ENCODE assay signal across 2 cellular contexts in genomic region chr1:14977338-14977931, GRCh38.
TF ChIP-seq lines count a peak whose summit lies in the region.

No MANE protein-coding gene starts in this region.

TF ChIP-seq in IMR-90, 13 proteins besides CTCF, POLR2A, EP300 and RAD21:
- TF ChIP-seq MAZ (IDR thresholded peaks at IDR 0.05; ENCODE audit: borderline replicate concordance, low read depth, low read length) (no peak), ELK1 (IDR thresholded peaks at IDR 0.05; ENCODE audit: borderline replicate concordance, low read depth, low read length) (no peak), FOS (IDR thresholded peaks at IDR 0.05; ENCODE audit: low read depth, low read length) (no peak), RCOR1 (IDR thresholded peaks at IDR 0.05; ENCODE audit: insufficient replicate concordance, low read length) (no peak), NFE2L2 (IDR thresholded peaks at IDR 0.05; ENCODE audit: low read depth, low read length) (no peak), MAFK (IDR thresholded peaks at IDR 0.05; ENCODE audit: low read depth, low read length) (no peak), CEBPB (IDR thresholded peaks at IDR 0.05; ENCODE audit: low read depth, low read length) (no peak), CHD1 (IDR thresholded peaks at IDR 0.05; ENCODE audit: low read depth, low read length) (no peak), SMC3 (IDR thresholded peaks at IDR 0.05; ENCODE audit: low read depth, low read length) (no peak), BHLHE40 (IDR thresholded peaks at IDR 0.05; ENCODE audit: low read depth, low read length) (no peak), RFX5 (IDR thresholded peaks at IDR 0.05; ENCODE audit: low read depth, low read length) (no peak), MXI1 (IDR thresholded peaks at IDR 0.05; ENCODE audit: borderline replicate concordance, low read depth, low read length) (no peak), USF2 (IDR thresholded peaks at IDR 0.05; ENCODE audit: low read depth, low read length) (no peak)
TF ChIP-seq in IMR-90: peak in this region for 0.

TF ChIP-seq in GM12878, 131 proteins besides CTCF, POLR2A, EP300 and RAD21:
- peak; percentile 56; the same call in 1 of the 2 replicates for TF ChIP-seq PAX5 (IDR thresholded peaks at IDR 0.05; ENCODE audit: borderline replicate concordance, low read depth, low read length)
- TF ChIP-seq SRF (IDR thresholded peaks at IDR 0.05; ENCODE audit: low read depth in 2 of 2, low read length in 2 of 2): no peak
